ENCODE assay signal across 9 cellular contexts in the genomic region with DNA sequence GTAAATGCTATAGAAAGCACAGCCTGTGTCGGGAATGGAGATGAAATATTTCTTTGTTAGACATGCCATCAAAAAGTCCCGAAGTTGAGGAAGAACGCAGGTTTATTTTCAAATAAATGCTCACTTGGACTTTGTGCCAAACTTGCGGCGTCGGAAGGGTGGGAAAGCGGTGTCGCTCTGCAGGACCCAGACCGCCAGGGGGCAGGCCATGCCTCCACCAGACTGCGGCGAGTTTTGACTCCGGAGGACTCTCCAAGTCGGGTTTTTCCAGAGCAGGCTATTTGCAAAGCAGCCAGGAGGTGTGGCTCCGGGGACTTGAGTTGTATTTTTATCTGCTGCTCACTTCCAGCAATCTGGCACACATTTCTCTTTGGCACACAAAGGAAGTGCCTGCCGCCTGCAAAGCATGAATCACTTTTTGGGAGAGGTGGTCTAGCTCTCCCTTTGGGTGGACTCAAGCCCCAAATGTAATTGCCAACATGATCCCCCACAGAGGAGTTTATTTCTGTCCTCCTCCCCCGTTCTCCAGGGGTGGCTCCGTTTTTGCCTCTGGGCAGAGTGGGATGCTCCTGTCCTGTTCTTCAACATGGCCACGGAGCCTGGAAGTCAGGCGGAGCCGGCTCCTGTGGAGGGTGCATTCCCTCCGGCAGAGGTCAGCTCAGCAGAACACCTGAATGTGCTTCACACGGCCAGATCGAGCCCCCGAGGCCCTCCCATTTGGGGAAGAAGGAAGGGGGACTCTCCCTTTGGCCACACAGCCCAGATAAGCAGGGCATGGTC.
DNase-seq lines count a peak whose midpoint lies in the region; ATAC-seq, FAIRE-seq and TF ChIP-seq lines count a peak whose summit lies in the region.
"Had no signal": no experiment of that assay in that cellular context is flagged by ENCODE, and none has a peak within 500 bp of the region (broad histone marks: within the 10 kb centered on the region; RNA-seq: fewer than 3 reads in every experiment).

No MANE protein-coding gene starts in this region.

- ATAC-seq in GM21619 (IDR thresholded peaks at IDR 0.05; ENCODE audit: unreplicated experiment): no peak

- H3K9me3 ChIP-seq in parathyroid adenoma (ENCODE audit: control insufficient read depth, low read length): no peaks in the 10 kb centered on the region

- TF ChIP-seq CTCF in glutamatergic neuron (IDR thresholded peaks at IDR 0.05; ENCODE audit: partially characterized antibody, unreplicated experiment): peak; percentile 97
- peak; percentile 65 for TF ChIP-seq CTCF in parathyroid adenoma (IDR thresholded peaks at IDR 0.05)

- no peaks in the 10 kb centered on the region for H3K36me3 Mint-ChIP-seq in activated naive CD4-positive, alpha-beta T cell treated with anti-CD3 and anti-CD28 coated beads for 36 hours (ENCODE audit: low read depth)
- H3K36me3 Mint-ChIP-seq in glutamatergic neuron (ENCODE audit: unreplicated experiment): no peaks in the 10 kb centered on the region

- no peak overlapping the region for H3K4me2 ChIP-seq in parathyroid adenoma (ENCODE audit: low read length)

- H3K27ac ChIP-seq in parathyroid adenoma: no peak overlapping the region

- no peaks in the 10 kb centered on the region for H3K9me3 Mint-ChIP-seq in activated naive CD4-positive, alpha-beta T cell treated with anti-CD3 and anti-CD28 coated beads for 36 hours
- peaks cover 3% of the 10 kb centered on the region for H3K9me3 Mint-ChIP-seq in glutamatergic neuron (ENCODE audit: unreplicated experiment)
- H3K9me3 Mint-ChIP-seq: central memory CD8-positive, alpha-beta T cell had no signal

- H3K27me3 ChIP-seq in parathyroid adenoma (ENCODE audit: control insufficient read depth, insufficient read depth, low read length): no peaks in the 10 kb centered on the region

- H3K27me3 Mint-ChIP-seq in activated naive CD4-positive, alpha-beta T cell treated with anti-CD3 and anti-CD28 coated beads for 36 hours (ENCODE audit: low read depth): peaks cover 41% of the 10 kb centered on the region
- H3K27me3 Mint-ChIP-seq in glutamatergic neuron (ENCODE audit: unreplicated experiment): peaks cover 4% of the 10 kb centered on the region

- H3K9ac ChIP-seq in parathyroid adenoma: no peak overlapping the region

- H3K36me3 ChIP-seq in parathyroid adenoma (ENCODE audit: control insufficient read depth, insufficient read depth, low read length): no peaks in the 10 kb centered on the region

- intact Hi-C loops in activated naive CD4-positive, alpha-beta T cell treated with anti-CD3 and anti-CD28 coated beads for 36 hours (cut with micrococcal nuclease): no loop called here

- FAIRE-seq in RCC 7860 (lab: Jason Lieb, UNC): no peak

- H3K4me1 ChIP-seq in parathyroid adenoma: no peaks in the 10 kb centered on the region

- no peaks in the 10 kb centered on the region for H3K4me1 Mint-ChIP-seq in activated naive CD4-positive, alpha-beta T cell treated with anti-CD3 and anti-CD28 coated beads for 36 hours (ENCODE audit: low read depth)
- H3K4me1 Mint-ChIP-seq in glutamatergic neuron (ENCODE audit: low read depth, unreplicated experiment): no peaks in the 10 kb centered on the region
- H3K4me1 Mint-ChIP-seq: central memory CD8-positive, alpha-beta T cell had no signal

- DNase-seq in activated T-cell treated with anti-CD3 and anti-CD28 coated beads for 48 hours (ENCODE audit: low read depth): peak; percentile 31
- DNase-seq in activated T-cell treated with anti-CD3 and anti-CD28 coated beads for 4 hours: no peak
- peak; percentile 74 for DNase-seq in NCI-H1694 (lab: John Stamatoyannopoulos, UW)
- peak; percentile 68 for DNase-seq in activated naive CD4-positive, alpha-beta T cell treated with anti-CD3 and anti-CD28 coated beads for 36 hours
- DNase-seq in glutamatergic neuron: peak; percentile 92
- no peak for DNase-seq in RCC 7860 (ENCODE audit: low spot score)

- no peak overlapping the region for H3K4me3 Mint-ChIP-seq in activated naive CD4-positive, alpha-beta T cell treated with anti-CD3 and anti-CD28 coated beads for 36 hours
- no peak overlapping the region for H3K4me3 Mint-ChIP-seq in glutamatergic neuron (ENCODE audit: unreplicated experiment)
- H3K4me3 Mint-ChIP-seq: central memory CD8-positive, alpha-beta T cell had no signal

- H2AFZ ChIP-seq in parathyroid adenoma: peak overlapping the region; percentile 17

- no peak overlapping the region for H3K27ac Mint-ChIP-seq in activated naive CD4-positive, alpha-beta T cell treated with anti-CD3 and anti-CD28 coated beads for 36 hours
- H3K27ac Mint-ChIP-seq in glutamatergic neuron (ENCODE audit: unreplicated experiment): no peak overlapping the region

- CTCF ChIA-PET in activated naive CD4-positive, alpha-beta T cell treated with anti-CD3 and anti-CD28 coated beads for 36 hours (lab: Charles Lee): interaction anchor here (0.6 to 1.7 kb wide), 6 partner anchors 9 to 389 kb away, joined by 3 to 11 read pairs (median 3); no protein-coding TSS in a partner anchor

- no peaks in the 10 kb centered on the region for H3K79me2 ChIP-seq in parathyroid adenoma

- no peak overlapping the region for H3K4me3 ChIP-seq in parathyroid adenoma (ENCODE audit: low read depth, low read length)

Comparison
In these comparisons a context has a peak if more than half of its experiments do, and no peak if none do; other contexts are left out.
1. DNase-seq: peak in activated T-cell treated with anti-CD3 and anti-CD28 coated beads for 48 hours (single experiment), NCI-H1694 (single experiment), activated naive CD4-positive, alpha-beta T cell treated with anti-CD3 and anti-CD28 coated beads for 36 hours (single experiment) and glutamatergic neuron (single experiment); none in activated T-cell treated with anti-CD3 and anti-CD28 coated beads for 4 hours (single experiment) and RCC 7860 (single experiment).